Comparison of ENCODE assay signal across 1 cellular context in genomic region chr3:12984023-12984823, GRCh38.
TF ChIP-seq lines count a peak whose summit lies in the region.

No MANE protein-coding gene starts in this region.

TF ChIP-seq in HepG2, 621 proteins besides CTCF, POLR2A, EP300 and RAD21 (continued from another document and continues in another):
- TF ChIP-seq ZBED4 (CRISPR knock-in tag; IDR thresholded peaks at IDR 0.05; ENCODE audit: borderline replicate concordance), result peak; percentile 60; the same call in 1 of the 2 replicates
- TF ChIP-seq PAXIP1 (CRISPR knock-in tag; conservative IDR thresholded peaks at IDR 0.05), result peak; percentile 55
- peak; percentile 53 for TF ChIP-seq NCOA2 (CRISPR knock-in tag; IDR thresholded peaks at IDR 0.05)
- peak; percentile 46; the same call in 1 of the 2 replicates for TF ChIP-seq ZNF792 (CRISPR knock-in tag; IDR thresholded peaks at IDR 0.05)
- TF ChIP-seq ZFP91 (CRISPR knock-in tag; IDR thresholded peaks at IDR 0.05; ENCODE audit: borderline replicate concordance), result peak; percentile 44; the same call in 1 of the 2 replicates
- TF ChIP-seq ZNF720 (CRISPR knock-in tag; IDR thresholded peaks at IDR 0.05), result no peak
- TF ChIP-seq ARNTL (CRISPR knock-in tag; IDR thresholded peaks at IDR 0.05), result no peak
- peak; percentile 40; the same call in 1 of the 2 replicates for TF ChIP-seq ZNF512B (CRISPR knock-in tag; IDR thresholded peaks at IDR 0.05; ENCODE audit: borderline replicate concordance)
- 0 out of 2 replicates have a peak, but pooled peaks have one; percentile 19 for TF ChIP-seq KAT8 (CRISPR knock-in tag; IDR thresholded peaks at IDR 0.05)
- peak; percentile 40; the same call in 1 of the 2 replicates for TF ChIP-seq TBX2 (CRISPR knock-in tag; IDR thresholded peaks at IDR 0.05; ENCODE audit: borderline replicate concordance)
- TF ChIP-seq, protein P1, sequence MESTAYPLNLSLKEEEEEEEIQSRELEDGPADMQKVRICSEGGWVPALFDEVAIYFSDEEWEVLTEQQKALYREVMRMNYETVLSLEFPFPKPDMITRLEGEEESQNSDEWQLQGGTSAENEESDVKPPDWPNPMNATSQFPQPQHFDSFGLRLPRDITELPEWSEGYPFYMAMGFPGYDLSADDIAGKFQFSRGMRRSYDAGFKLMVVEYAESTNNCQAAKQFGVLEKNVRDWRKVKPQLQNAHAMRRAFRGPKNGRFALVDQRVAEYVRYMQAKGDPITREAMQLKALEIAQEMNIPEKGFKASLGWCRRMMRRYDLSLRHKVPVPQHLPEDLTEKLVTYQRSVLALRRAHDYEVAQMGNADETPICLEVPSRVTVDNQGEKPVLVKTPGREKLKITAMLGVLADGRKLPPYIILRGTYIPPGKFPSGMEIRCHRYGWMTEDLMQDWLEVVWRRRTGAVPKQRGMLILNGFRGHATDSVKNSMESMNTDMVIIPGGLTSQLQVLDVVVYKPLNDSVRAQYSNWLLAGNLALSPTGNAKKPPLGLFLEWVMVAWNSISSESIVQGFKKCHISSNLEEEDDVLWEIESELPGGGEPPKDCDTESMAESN (CRISPR knock-in tag; conservative IDR thresholded peaks at IDR 0.05), result no peak
- TF ChIP-seq ARHGAP35 (CRISPR knock-in tag; IDR thresholded peaks at IDR 0.05; ENCODE audit: borderline replicate concordance), result no peak
- TF ChIP-seq FOXA1 (IDR thresholded peaks at IDR 0.05), result no peak
- TF ChIP-seq FOXA1 (CRISPR knock-in tag; IDR thresholded peaks at IDR 0.05), result peak; percentile 29; the same call in 1 of the 2 replicates
- TF ChIP-seq ZNF7 (CRISPR knock-in tag; IDR thresholded peaks at IDR 0.05), result no peak
- TF ChIP-seq ZNF780A (CRISPR knock-in tag; IDR thresholded peaks at IDR 0.05), result no peak
- 0 out of 2 replicates have a peak, but pooled peaks have one; percentile 47 for TF ChIP-seq ERF (CRISPR knock-in tag; IDR thresholded peaks at IDR 0.05)
- peak; percentile 50; the same call in 1 of the 2 replicates for TF ChIP-seq CBX5 (CRISPR knock-in tag; IDR thresholded peaks at IDR 0.05; ENCODE audit: borderline replicate concordance)
- peak; percentile 56; the same call in 1 of the 2 replicates for TF ChIP-seq ZNF3 (CRISPR knock-in tag; IDR thresholded peaks at IDR 0.05)
- TF ChIP-seq MAX (IDR thresholded peaks at IDR 0.05), result peak; percentile 57; the same call in 1 of the 2 replicates
- TF ChIP-seq PHF8 (CRISPR knock-in tag; IDR thresholded peaks at IDR 0.05), result no peak
- no peak for TF ChIP-seq ZNF563 (CRISPR knock-in tag; IDR thresholded peaks at IDR 0.05)
- 0 out of 2 replicates have a peak, but pooled peaks have one; percentile 51 for TF ChIP-seq HNF4G (IDR thresholded peaks at IDR 0.05; ENCODE audit: borderline replicate concordance, low read depth, low read length)
- no peak for TF ChIP-seq HNF4G (CRISPR knock-in tag; IDR thresholded peaks at IDR 0.05; ENCODE audit: borderline replicate concordance, low read depth)
- TF ChIP-seq ZNF784 (CRISPR knock-in tag; IDR thresholded peaks at IDR 0.05; ENCODE audit: borderline replicate concordance), result no peak
- peak; percentile 70; the same call in 1 of the 2 replicates for TF ChIP-seq ZNF710 (CRISPR knock-in tag; IDR thresholded peaks at IDR 0.05; ENCODE audit: borderline replicate concordance)
- peak; percentile 57; the same call in 1 of the 2 replicates for TF ChIP-seq ZNF614 (CRISPR knock-in tag; IDR thresholded peaks at IDR 0.05; ENCODE audit: borderline replicate concordance)
- peak; percentile 45; the same call in 1 of the 2 replicates for TF ChIP-seq SIN3A (IDR thresholded peaks at IDR 0.05; ENCODE audit: borderline replicate concordance, low read depth, low read length)
- TF ChIP-seq ZMYM3 (CRISPR knock-in tag; IDR thresholded peaks at IDR 0.05), result 0 out of 2 replicates have a peak, but pooled peaks have one; percentile 36
- TF ChIP-seq MEIS1 (CRISPR knock-in tag; IDR thresholded peaks at IDR 0.05; ENCODE audit: borderline replicate concordance), result peak; percentile 66; the same call in 1 of the 2 replicates
- peak; percentile 40 for TF ChIP-seq TBL1XR1 (IDR thresholded peaks at IDR 0.05; ENCODE audit: borderline replicate concordance, low read length, partially characterized antibody)
- peak; percentile 73 for TF ChIP-seq ZFX (CRISPR knock-in tag; IDR thresholded peaks at IDR 0.05; ENCODE audit: low read depth)
- TF ChIP-seq, protein P2, sequence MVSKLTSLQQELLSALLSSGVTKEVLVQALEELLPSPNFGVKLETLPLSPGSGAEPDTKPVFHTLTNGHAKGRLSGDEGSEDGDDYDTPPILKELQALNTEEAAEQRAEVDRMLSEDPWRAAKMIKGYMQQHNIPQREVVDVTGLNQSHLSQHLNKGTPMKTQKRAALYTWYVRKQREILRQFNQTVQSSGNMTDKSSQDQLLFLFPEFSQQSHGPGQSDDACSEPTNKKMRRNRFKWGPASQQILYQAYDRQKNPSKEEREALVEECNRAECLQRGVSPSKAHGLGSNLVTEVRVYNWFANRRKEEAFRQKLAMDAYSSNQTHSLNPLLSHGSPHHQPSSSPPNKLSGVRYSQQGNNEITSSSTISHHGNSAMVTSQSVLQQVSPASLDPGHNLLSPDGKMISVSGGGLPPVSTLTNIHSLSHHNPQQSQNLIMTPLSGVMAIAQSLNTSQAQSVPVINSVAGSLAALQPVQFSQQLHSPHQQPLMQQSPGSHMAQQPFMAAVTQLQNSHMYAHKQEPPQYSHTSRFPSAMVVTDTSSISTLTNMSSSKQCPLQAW (CRISPR knock-in tag; IDR thresholded peaks at IDR 0.05), result 0 out of 2 replicates have a peak, but pooled peaks have one; percentile 54
- no peak for TF ChIP-seq ZNF615 (CRISPR knock-in tag; IDR thresholded peaks at IDR 0.05; ENCODE audit: borderline replicate concordance)
- TF ChIP-seq, protein P3, sequence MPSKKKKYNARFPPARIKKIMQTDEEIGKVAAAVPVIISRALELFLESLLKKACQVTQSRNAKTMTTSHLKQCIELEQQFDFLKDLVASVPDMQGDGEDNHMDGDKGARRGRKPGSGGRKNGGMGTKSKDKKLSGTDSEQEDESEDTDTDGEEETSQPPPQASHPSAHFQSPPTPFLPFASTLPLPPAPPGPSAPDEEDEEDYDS (CRISPR knock-in tag; IDR thresholded peaks at IDR 0.05), result 0 out of 2 replicates have a peak, but pooled peaks have one; percentile 22
- TF ChIP-seq ZNF501 (CRISPR knock-in tag; IDR thresholded peaks at IDR 0.05), result peak; percentile 76
